In genomic region chr19:41351339-41352245, GRCh38 we compare ENCODE assay signal across 8 cellular contexts. TPM values are rescaled to one million over a fixed set of nuclear protein-coding genes. Genes with fewer than 3 reads are reported as not detected.
DNase-seq lines count a peak whose midpoint lies in the region; ATAC-seq and TF ChIP-seq lines count a peak whose summit lies in the region.

No MANE protein-coding gene starts in this region.

- H3K4me3 Mint-ChIP-seq in natural killer cell treated with Interleukin-12 subunit alpha and Interleukin-12 subunit beta and Interleukin-15 and Interleukin-18, amount 100 ng/mL, for 72 hours, result peak overlapping the region; percentile 96

- ATAC-seq in natural killer cell treated with Interleukin-12 subunit alpha and Interleukin-12 subunit beta and Interleukin-15 and Interleukin-18, amount 100 ng/mL, for 72 hours, result peak; percentile 77 to 80

- H3K4me1 Mint-ChIP-seq in natural killer cell treated with Interleukin-12 subunit alpha and Interleukin-12 subunit beta and Interleukin-15 and Interleukin-18, amount 100 ng/mL, for 72 hours (ENCODE audit: low read depth in 2 of 2), result peaks cover 48 to 56% of the 10 kb centered on the region in 2 donors

- TF ChIP-seq CTCF in esophagus muscularis mucosa (IDR thresholded peaks at IDR 0.05), result no peak

- intact Hi-C loops in esophagus muscularis mucosa (cut with DNase I), result loop anchor here (5.0 kb wide), 2 partner anchors 34 to 76 kb away; partner anchors contain the start of gene B3GNT8

- H3K4me3 ChIP-seq in HAP-1, result peak overlapping the region; percentile 73
- H3K4me3 ChIP-seq in NT2/D1 (ENCODE audit: insufficient read length, low read depth), result peak overlapping the region; percentile 56
- H3K4me3 ChIP-seq in esophagus muscularis mucosa, result peak overlapping the region; percentile 80 to 90 (median 88)

- no peaks in the 10 kb centered on the region; the same call in 1 of the 2 replicates for H3K36me3 ChIP-seq in HAP-1 (replicated peaks)
- H3K36me3 ChIP-seq in NT2/D1 (ENCODE audit: insufficient read depth, insufficient read length, low read length), result peaks cover 17% of the 10 kb centered on the region
- peaks cover 0 to 18% (median 14%) of the 10 kb centered on the region in 4 donors for H3K36me3 ChIP-seq in esophagus muscularis mucosa

- no peaks in the 10 kb centered on the region for H3K9me3 ChIP-seq in HAP-1
- no peaks in the 10 kb centered on the region for H3K9me3 ChIP-seq in NT2/D1 (ENCODE audit: insufficient read depth, low read length)
- no peaks in the 10 kb centered on the region for H3K9me3 ChIP-seq in esophagus muscularis mucosa

- H3K27me3 ChIP-seq in HAP-1 (ENCODE audit: low read depth) (no peaks in the 10 kb centered on the region), NT2/D1 (ENCODE audit: insufficient read depth, insufficient read length) (peaks cover 26% of the 10 kb centered on the region), esophagus muscularis mucosa (peaks cover 0 to 6% (median 0%) of the 10 kb centered on the region in 4 donors)

- H3K9me3 Mint-ChIP-seq in natural killer cell treated with Interleukin-12 subunit alpha and Interleukin-12 subunit beta and Interleukin-15 and Interleukin-18, amount 100 ng/mL, for 72 hours, result no peaks in the 10 kb centered on the region

- H3K9ac ChIP-seq in NT2/D1 (ENCODE audit: insufficient read length, low read depth), result peak overlapping the region; percentile 74

- TF ChIP-seq POLR2A in esophagus muscularis mucosa (IDR thresholded peaks at IDR 0.05; ENCODE audit: low read depth), result no peak

- peak overlapping the region; percentile 87 to 95 (median 93) for H3K27ac ChIP-seq in esophagus muscularis mucosa (replicated peaks in 1 of 4)

- no peaks in the 10 kb centered on the region for H3K36me3 Mint-ChIP-seq in natural killer cell treated with Interleukin-12 subunit alpha and Interleukin-12 subunit beta and Interleukin-15 and Interleukin-18, amount 100 ng/mL, for 72 hours

- in situ Hi-C loops in HAP-1 (cut with MboI; ENCODE audit: low sequenced_read_pairs), result no loop called here

- peak; percentile 61 for DNase-seq in GF-D8 (lab: John Stamatoyannopoulos, UW)
- DNase-seq in HAP-1 (ENCODE audit: low spot score in 2 of 2), result peak; percentile 41 to 78
- DNase-seq in NT2/D1 (ENCODE audit: low read depth, low spot score), result no peak
- peak; percentile 82 for DNase-seq in activated T-cell treated with anti-CD3 and anti-CD28 coated beads for 4 hours
- no peak for DNase-seq in esophagus muscularis mucosa (ENCODE audit: extremely low spot score)
- peak; percentile 94 for DNase-seq in natural killer cell treated with Interleukin-12 subunit alpha and Interleukin-12 subunit beta and Interleukin-15 and Interleukin-18, amount 100 ng/mL, for 72 hours (ENCODE audit: low spot score)
- DNase-seq in stimulated activated naive CD4-positive, alpha-beta T cell treated with Interleukin-2 at 50 U/mL for 16 hours (lab: John Stamatoyannopoulos, UW), result peak; percentile 86
- DNase-seq in NCI-H524 treated with DMSO at 0.1 percent for 48 hours (lab: John Stamatoyannopoulos, UW), result no peak

- peak overlapping the region; percentile 70 to 82 for H3K27ac Mint-ChIP-seq in natural killer cell treated with Interleukin-12 subunit alpha and Interleukin-12 subunit beta and Interleukin-15 and Interleukin-18, amount 100 ng/mL, for 72 hours

- TF ChIP-seq EP300 in esophagus muscularis mucosa (IDR thresholded peaks at IDR 0.05), result no peak

- no peaks in the 10 kb centered on the region for H3K27me3 Mint-ChIP-seq in natural killer cell treated with Interleukin-12 subunit alpha and Interleukin-12 subunit beta and Interleukin-15 and Interleukin-18, amount 100 ng/mL, for 72 hours

- WGBS in esophagus muscularis mucosa, result under 1% methylated on average over 54 of the region's 58 CpGs

- H3K4me1 ChIP-seq in HAP-1, result peaks cover 3% of the 10 kb centered on the region; the same call in 1 of the 2 replicates
- peaks cover 8% of the 10 kb centered on the region for H3K4me1 ChIP-seq in NT2/D1 (ENCODE audit: insufficient read depth, insufficient read length)
- H3K4me1 ChIP-seq in esophagus muscularis mucosa, result peaks cover 23 to 61% (median 58%) of the 10 kb centered on the region in 4 donors

RNA-seq across cellular contexts. Expression of gene TGFB1, which starts 2.1 kb away (rescaled TPM):
- 10 to 100 TPM; 29.8 to 52.4 (median 31.8) TPM for total RNA-seq in esophagus muscularis mucosa
- total RNA-seq in natural killer cell treated with Interleukin-12 subunit alpha and Interleukin-12 subunit beta and Interleukin-15 and Interleukin-18, amount 100 ng/mL, for 72 hours, result 100 to 1,000 TPM; 108 to 131 TPM

RNA-seq across cellular contexts. Expression of gene B9D2, which starts 12.4 kb away (rescaled TPM):
- total RNA-seq in esophagus muscularis mucosa, result 1 to 10 TPM; 4.9 to 9.3 (median 6.9) TPM
- 1 to 10 TPM; 4.9 to 9.3 TPM for total RNA-seq in natural killer cell treated with Interleukin-12 subunit alpha and Interleukin-12 subunit beta and Interleukin-15 and Interleukin-18, amount 100 ng/mL, for 72 hours

RNA-seq across cellular contexts. Expression of gene TMEM91, which starts 24.7 kb away (rescaled TPM):
- 10 to 100 TPM in 3 of 4 donors, 1 to 10 TPM in 1; 9.7 to 17.2 (median 14.1) TPM for total RNA-seq in esophagus muscularis mucosa
- 1 to 10 TPM; 4.7 to 6.7 TPM for total RNA-seq in natural killer cell treated with Interleukin-12 subunit alpha and Interleukin-12 subunit beta and Interleukin-15 and Interleukin-18, amount 100 ng/mL, for 72 hours

RNA-seq across cellular contexts. Expression of gene CCDC97, which starts 41.6 kb away (rescaled TPM):
- 10 to 100 TPM; 11.6 to 21.2 (median 14.8) TPM for total RNA-seq in esophagus muscularis mucosa
- 10 to 100 TPM; 52.5 to 56.2 TPM for total RNA-seq in natural killer cell treated with Interleukin-12 subunit alpha and Interleukin-12 subunit beta and Interleukin-15 and Interleukin-18, amount 100 ng/mL, for 72 hours

RNA-seq across cellular contexts. Expression of gene EXOSC5, which starts 45.6 kb away (rescaled TPM):
- 10 to 100 TPM; 11.2 to 15.2 (median 13.2) TPM for total RNA-seq in esophagus muscularis mucosa
- total RNA-seq in natural killer cell treated with Interleukin-12 subunit alpha and Interleukin-12 subunit beta and Interleukin-15 and Interleukin-18, amount 100 ng/mL, for 72 hours, result 10 to 100 TPM; 31.5 to 56.6 TPM

Comparison
In these comparisons a context has a peak if more than half of its experiments do, and no peak if none do; other contexts are left out.
1. DNase-seq: peak in GF-D8 (single experiment), HAP-1 (2 of 2), activated T-cell treated with anti-CD3 and anti-CD28 coated beads for 4 hours (single experiment), natural killer cell treated with Interleukin-12 subunit alpha and Interleukin-12 subunit beta and Interleukin-15 and Interleukin-18, amount 100 ng/mL, for 72 hours (single experiment) and stimulated activated naive CD4-positive, alpha-beta T cell treated with Interleukin-2 at 50 U/mL for 16 hours (single experiment); none in NT2/D1 (single experiment), esophagus muscularis mucosa (single experiment) and NCI-H524 treated with DMSO at 0.1 percent for 48 hours (single experiment).
2. Peak in every context shown above with its lines, with median percentiles within 50 percentile points of each other: H3K4me3 ChIP-seq.